ENCODE assay signal across 1 cellular context in the genomic region with DNA sequence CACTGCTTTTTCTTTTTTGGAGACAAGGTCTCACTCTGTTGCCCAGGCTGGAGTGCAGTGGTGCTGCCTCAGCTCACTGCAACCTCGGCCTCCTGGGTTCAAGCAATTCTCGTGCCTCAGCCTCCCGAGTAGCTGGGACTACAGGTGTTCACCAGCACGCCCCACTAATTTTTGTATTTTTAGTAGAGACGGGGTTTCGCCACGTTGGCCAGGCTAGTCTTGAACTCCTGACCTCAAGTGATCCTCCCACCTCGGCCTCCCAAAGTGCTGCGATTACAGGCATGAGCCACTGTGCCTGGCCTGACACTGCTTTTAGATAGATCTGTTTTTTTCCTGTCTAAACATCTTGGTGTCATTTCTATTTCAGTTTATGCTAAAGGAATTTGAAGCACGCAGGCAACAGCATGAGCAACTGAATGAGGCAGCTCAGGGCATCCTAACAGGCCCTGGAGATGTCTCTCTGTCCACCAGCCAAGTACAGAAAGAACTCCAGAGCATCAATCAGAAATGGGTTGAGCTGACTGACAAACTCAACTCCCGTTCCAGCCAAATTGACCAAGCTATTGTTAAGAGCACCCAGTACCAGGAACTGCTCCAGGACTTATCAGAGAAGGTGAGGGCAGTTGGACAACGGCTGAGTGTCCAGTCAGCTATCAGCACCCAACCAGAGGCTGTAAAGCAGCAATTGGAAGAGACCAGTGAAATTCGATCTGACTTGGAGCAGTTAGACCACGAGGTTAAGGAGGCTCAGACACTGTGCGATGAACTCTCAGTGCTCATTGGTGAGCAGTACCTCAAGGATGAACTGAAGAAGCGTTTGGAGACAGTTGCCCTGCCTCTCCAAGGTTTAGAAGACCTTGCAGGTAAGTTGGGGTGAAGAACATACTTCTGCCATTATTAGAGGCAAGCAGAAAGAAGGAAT.
TF ChIP-seq lines count a peak whose summit lies in the region.

No MANE protein-coding gene starts in this region.

TF ChIP-seq in IMR-90, 13 proteins besides CTCF, POLR2A, EP300 and RAD21:
- TF ChIP-seq CHD1 (IDR thresholded peaks at IDR 0.05; ENCODE audit: low read depth, low read length) (no peak), BHLHE40 (IDR thresholded peaks at IDR 0.05; ENCODE audit: low read depth, low read length) (no peak), RFX5 (IDR thresholded peaks at IDR 0.05; ENCODE audit: low read depth, low read length) (no peak), MAFK (IDR thresholded peaks at IDR 0.05; ENCODE audit: low read depth, low read length) (no peak), RCOR1 (IDR thresholded peaks at IDR 0.05; ENCODE audit: insufficient replicate concordance, low read length) (no peak), MXI1 (IDR thresholded peaks at IDR 0.05; ENCODE audit: borderline replicate concordance, low read depth, low read length) (no peak)
- TF ChIP-seq, protein P1, sequence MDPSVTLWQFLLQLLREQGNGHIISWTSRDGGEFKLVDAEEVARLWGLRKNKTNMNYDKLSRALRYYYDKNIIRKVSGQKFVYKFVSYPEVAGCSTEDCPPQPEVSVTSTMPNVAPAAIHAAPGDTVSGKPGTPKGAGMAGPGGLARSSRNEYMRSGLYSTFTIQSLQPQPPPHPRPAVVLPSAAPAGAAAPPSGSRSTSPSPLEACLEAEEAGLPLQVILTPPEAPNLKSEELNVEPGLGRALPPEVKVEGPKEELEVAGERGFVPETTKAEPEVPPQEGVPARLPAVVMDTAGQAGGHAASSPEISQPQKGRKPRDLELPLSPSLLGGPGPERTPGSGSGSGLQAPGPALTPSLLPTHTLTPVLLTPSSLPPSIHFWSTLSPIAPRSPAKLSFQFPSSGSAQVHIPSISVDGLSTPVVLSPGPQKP (IDR thresholded peaks at IDR 0.05; ENCODE audit: borderline replicate concordance, low read depth, low read length), result no peak
TF ChIP-seq in IMR-90: peak in this region for 0.
